Comparison of ENCODE assay signal across 8 cellular contexts in genomic region chr17:62065611-62066468, GRCh38. TPM values are rescaled to one million over a fixed set of nuclear protein-coding genes. Genes with fewer than 3 reads are reported as not detected.
DNase-seq lines count a peak whose midpoint lies in the region; ATAC-seq and TF ChIP-seq lines count a peak whose summit lies in the region.

No MANE protein-coding gene starts in this region.

- H3K4me1 ChIP-seq in GM23338 (ENCODE audit: insufficient read depth), result peaks cover 29% of the 10 kb centered on the region

- peaks cover 42% of the 10 kb centered on the region for H3K79me2 ChIP-seq in GM23338 (replicated peaks; ENCODE audit: insufficient read depth)

- peak overlapping the region; percentile 87 for H3K4me3 ChIP-seq in GM23338

- peaks cover 20% of the 10 kb centered on the region for H3K36me3 Mint-ChIP-seq in GM23338 (ENCODE audit: low read depth)
- H3K36me3 Mint-ChIP-seq in naive B cell, result peaks cover 8 to 11% of the 10 kb centered on the region in 2 donors
- peaks cover 49% of the 10 kb centered on the region for H3K36me3 Mint-ChIP-seq in stimulated activated effector memory CD8-positive, alpha-beta T cell treated with anti-CD3 and anti-CD28 coated beads, Interleukin-12 subunit alpha, Interleukin-12 subunit beta, amount 100 ng/mL, for 72 hours

- peak; percentile 79 to 80 for TF ChIP-seq CTCF in GM23338 (conservative IDR thresholded peaks at IDR 0.05; ENCODE audit: low read depth in 2 of 2)

- peak overlapping the region; percentile 57; the same call in 1 of the 2 replicates for H2AFZ ChIP-seq in GM23338

- peak; percentile 98 for DNase-seq in EL
- peak; percentile 99 for DNase-seq in GM23338 (ENCODE audit: low spot score)
- DNase-seq in LHCN-M2 (ENCODE audit: low read depth), result peak; percentile 96
- peak; percentile 96 for DNase-seq in RKO (ENCODE audit: low spot score)
- peak; percentile 98 to 99 for DNase-seq in activated T-helper 1 cell treated with anti-CD3 and anti-CD28 coated beads, Interleukin-2, amount 50 U/mL, for 16 hours (ENCODE audit: low read depth in 1 of 2, low spot score in 1 of 2)
- peak; percentile 98 for DNase-seq in fibroblast of gingiva (ENCODE audit: low read depth)
- DNase-seq in naive B cell, result peak; percentile 98
- DNase-seq in stimulated activated effector memory CD8-positive, alpha-beta T cell treated with anti-CD3 and anti-CD28 coated beads, Interleukin-12 subunit alpha, Interleukin-12 subunit beta, amount 100 ng/mL, for 72 hours (ENCODE audit: low spot score in 2 of 2), result peak; percentile 90 to 99

- H3K9me2 ChIP-seq in GM23338 (ENCODE audit: insufficient read depth), result no peaks in the 10 kb centered on the region

- H3K9me3 Mint-ChIP-seq in GM23338 (no peaks in the 10 kb centered on the region), naive B cell (no peaks in the 10 kb centered on the region)
- H3K9me3 Mint-ChIP-seq in stimulated activated effector memory CD8-positive, alpha-beta T cell treated with anti-CD3 and anti-CD28 coated beads, Interleukin-12 subunit alpha, Interleukin-12 subunit beta, amount 100 ng/mL, for 72 hours, result no peaks in the 10 kb centered on the region

- H3K27me3 ChIP-seq in GM23338 (ENCODE audit: insufficient read depth), result no peaks in the 10 kb centered on the region

- H3K4me3 Mint-ChIP-seq in GM23338, result peak overlapping the region; percentile 95
- H3K4me3 Mint-ChIP-seq in naive B cell, result peak overlapping the region; percentile 84 to 100 (median 98)
- H3K4me3 Mint-ChIP-seq in stimulated activated effector memory CD8-positive, alpha-beta T cell treated with anti-CD3 and anti-CD28 coated beads, Interleukin-12 subunit alpha, Interleukin-12 subunit beta, amount 100 ng/mL, for 72 hours, result peak overlapping the region; percentile 89

- H3K4me1 Mint-ChIP-seq in GM23338 (peaks cover 30% of the 10 kb centered on the region), naive B cell (peaks cover 35 to 38% (median 37%) of the 10 kb centered on the region in 3 donors)
- peaks cover 32% of the 10 kb centered on the region for H3K4me1 Mint-ChIP-seq in stimulated activated effector memory CD8-positive, alpha-beta T cell treated with anti-CD3 and anti-CD28 coated beads, Interleukin-12 subunit alpha, Interleukin-12 subunit beta, amount 100 ng/mL, for 72 hours

- H3K27ac ChIP-seq in GM23338 (ENCODE audit: low read depth), result peak overlapping the region; percentile 99

- H3F3A ChIP-seq in GM23338 (replicated peaks; ENCODE audit: low read depth), result no peaks in the 10 kb centered on the region

- H3K27me3 Mint-ChIP-seq in GM23338 (ENCODE audit: insufficient read depth, low read depth, poor library complexity), result peaks cover 2% of the 10 kb centered on the region
- H3K27me3 Mint-ChIP-seq in naive B cell, result no peaks in the 10 kb centered on the region

- H3K4me2 ChIP-seq in GM23338, result peak overlapping the region; percentile 80

- ATAC-seq in GM23338 (peak; percentile 95), naive B cell (ENCODE audit: low read depth in 2 of 2) (peak; percentile 91 to 93)
- ATAC-seq in stimulated activated effector memory CD8-positive, alpha-beta T cell treated with anti-CD3 and anti-CD28 coated beads, Interleukin-12 subunit alpha, Interleukin-12 subunit beta, amount 100 ng/mL, for 72 hours, result peak; percentile 97

- peaks cover 23% of the 10 kb centered on the region for H4K20me1 ChIP-seq in GM23338 (replicated peaks; ENCODE audit: insufficient read depth)

- H3K27ac Mint-ChIP-seq in GM23338 (peak overlapping the region; percentile 99), naive B cell (peak overlapping the region; percentile 96 to 99 (median 98))
- H3K27ac Mint-ChIP-seq in stimulated activated effector memory CD8-positive, alpha-beta T cell treated with anti-CD3 and anti-CD28 coated beads, Interleukin-12 subunit alpha, Interleukin-12 subunit beta, amount 100 ng/mL, for 72 hours, result peak overlapping the region; percentile 98

- H3K36me3 ChIP-seq in GM23338 (ENCODE audit: insufficient read depth), result peaks cover 8% of the 10 kb centered on the region; the same call in 1 of the 2 replicates

TF ChIP-seq in GM23338, 12 proteins besides CTCF, POLR2A, EP300 and RAD21:
- TF ChIP-seq POLR2AphosphoS5 (IDR thresholded peaks at IDR 0.05; ENCODE audit: low read depth) (peak; percentile 73), ETS1 (IDR thresholded peaks at IDR 0.05) (no peak)
- TF ChIP-seq, protein P1, sequence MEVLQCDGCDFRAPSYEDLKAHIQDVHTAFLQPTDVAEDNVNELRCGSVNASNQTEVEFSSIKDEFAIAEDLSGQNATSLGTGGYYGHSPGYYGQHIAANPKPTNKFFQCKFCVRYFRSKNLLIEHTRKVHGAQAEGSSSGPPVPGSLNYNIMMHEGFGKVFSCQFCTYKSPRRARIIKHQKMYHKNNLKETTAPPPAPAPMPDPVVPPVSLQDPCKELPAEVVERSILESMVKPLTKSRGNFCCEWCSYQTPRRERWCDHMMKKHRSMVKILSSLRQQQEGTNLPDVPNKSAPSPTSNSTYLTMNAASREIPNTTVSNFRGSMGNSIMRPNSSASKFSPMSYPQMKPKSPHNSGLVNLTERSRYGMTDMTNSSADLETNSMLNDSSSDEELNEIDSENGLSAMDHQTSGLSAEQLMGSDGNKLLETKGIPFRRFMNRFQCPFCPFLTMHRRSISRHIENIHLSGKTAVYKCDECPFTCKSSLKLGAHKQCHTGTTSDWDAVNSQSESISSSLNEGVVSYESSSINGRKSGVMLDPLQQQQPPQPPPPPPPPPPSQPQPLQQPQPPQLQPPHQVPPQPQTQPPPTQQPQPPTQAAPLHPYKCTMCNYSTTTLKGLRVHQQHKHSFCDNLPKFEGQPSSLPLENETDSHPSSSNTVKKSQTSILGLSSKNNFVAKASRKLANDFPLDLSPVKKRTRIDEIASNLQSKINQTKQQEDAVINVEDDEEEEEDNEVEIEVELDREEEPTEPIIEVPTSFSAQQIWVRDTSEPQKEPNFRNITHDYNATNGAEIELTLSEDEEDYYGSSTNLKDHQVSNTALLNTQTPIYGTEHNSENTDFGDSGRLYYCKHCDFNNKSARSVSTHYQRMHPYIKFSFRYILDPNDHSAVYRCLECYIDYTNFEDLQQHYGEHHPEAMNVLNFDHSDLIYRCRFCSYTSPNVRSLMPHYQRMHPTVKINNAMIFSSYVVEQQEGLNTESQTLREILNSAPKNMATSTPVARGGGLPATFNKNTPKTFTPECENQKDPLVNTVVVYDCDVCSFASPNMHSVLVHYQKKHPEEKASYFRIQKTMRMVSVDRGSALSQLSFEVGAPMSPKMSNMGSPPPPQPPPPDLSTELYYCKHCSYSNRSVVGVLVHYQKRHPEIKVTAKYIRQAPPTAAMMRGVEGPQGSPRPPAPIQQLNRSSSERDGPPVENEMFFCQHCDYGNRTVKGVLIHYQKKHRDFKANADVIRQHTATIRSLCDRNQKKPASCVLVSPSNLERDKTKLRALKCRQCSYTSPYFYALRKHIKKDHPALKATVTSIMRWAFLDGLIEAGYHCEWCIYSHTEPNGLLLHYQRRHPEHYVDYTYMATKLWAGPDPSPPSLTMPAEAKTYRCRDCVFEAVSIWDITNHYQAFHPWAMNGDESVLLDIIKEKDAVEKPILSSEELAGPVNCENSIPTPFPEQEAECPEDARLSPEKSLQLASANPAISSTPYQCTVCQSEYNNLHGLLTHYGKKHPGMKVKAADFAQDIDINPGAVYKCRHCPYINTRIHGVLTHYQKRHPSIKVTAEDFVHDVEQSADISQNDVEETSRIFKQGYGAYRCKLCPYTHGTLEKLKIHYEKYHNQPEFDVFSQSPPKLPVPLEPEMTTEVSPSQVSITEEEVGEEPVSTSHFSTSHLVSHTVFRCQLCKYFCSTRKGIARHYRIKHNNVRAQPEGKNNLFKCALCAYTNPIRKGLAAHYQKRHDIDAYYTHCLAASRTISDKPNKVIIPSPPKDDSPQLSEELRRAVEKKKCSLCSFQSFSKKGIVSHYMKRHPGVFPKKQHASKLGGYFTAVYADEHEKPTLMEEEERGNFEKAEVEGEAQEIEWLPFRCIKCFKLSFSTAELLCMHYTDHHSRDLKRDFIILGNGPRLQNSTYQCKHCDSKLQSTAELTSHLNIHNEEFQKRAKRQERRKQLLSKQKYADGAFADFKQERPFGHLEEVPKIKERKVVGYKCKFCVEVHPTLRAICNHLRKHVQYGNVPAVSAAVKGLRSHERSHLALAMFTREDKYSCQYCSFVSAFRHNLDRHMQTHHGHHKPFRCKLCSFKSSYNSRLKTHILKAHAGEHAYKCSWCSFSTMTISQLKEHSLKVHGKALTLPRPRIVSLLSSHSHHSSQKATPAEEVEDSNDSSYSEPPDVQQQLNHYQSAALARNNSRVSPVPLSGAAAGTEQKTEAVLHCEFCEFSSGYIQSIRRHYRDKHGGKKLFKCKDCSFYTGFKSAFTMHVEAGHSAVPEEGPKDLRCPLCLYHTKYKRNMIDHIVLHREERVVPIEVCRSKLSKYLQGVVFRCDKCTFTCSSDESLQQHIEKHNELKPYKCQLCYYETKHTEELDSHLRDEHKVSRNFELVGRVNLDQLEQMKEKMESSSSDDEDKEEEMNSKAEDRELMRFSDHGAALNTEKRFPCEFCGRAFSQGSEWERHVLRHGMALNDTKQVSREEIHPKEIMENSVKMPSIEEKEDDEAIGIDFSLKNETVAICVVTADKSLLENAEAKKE (CRISPR knock-in tag; IDR thresholded peaks at IDR 0.05), result no peak

RNA-seq across cellular contexts. Expression of gene MED13, which starts 0.8 kb away (rescaled TPM):
- 45.8 and 47.1 TPM in 2 replicates for total RNA-seq in GM23338 (2014; rRNA removed; shearing (Covaris generic))
- polyA plus RNA-seq in GM23338 (2016; fragmentation: Nextera tagmentation; extraction: Ambion mirVana), result 11.8 and 13.0 TPM in 2 replicates
- total RNA-seq in LHCN-M2 (2014; rRNA removed), result 19.9 and 30.0 TPM in 2 replicates
- 5.5 TPM for polyA plus RNA-seq in LHCN-M2 (2012)
- polyA plus RNA-seq in naive B cell (ENCODE audit: low read depth in 6 of 6), result 1 to 10 TPM in 5 of 6 donors, under 1 TPM in 1; 0.60 to 8.6 (median 4.9) TPM

Comparison
In these comparisons a context has a peak if more than half of its experiments do, and no peak if none do; other contexts are left out.
1. Peak in every context shown above with its lines: DNase-seq, ATAC-seq, H3K4me3 ChIP-seq and H3K27ac ChIP-seq.